Comparison of ENCODE assay signal across 13 cellular contexts in genomic region chr19:888615-889385, GRCh38. TPM values are rescaled to one million over a fixed set of nuclear protein-coding genes. Genes with fewer than 3 reads are reported as not detected.
DNase-seq lines count a peak whose midpoint lies in the region; FAIRE-seq and TF ChIP-seq lines count a peak whose summit lies in the region.
"Had no signal": no experiment of that assay in that cellular context is flagged by ENCODE, and none has a peak within 500 bp of the region (broad histone marks: within the 10 kb centered on the region; RNA-seq: fewer than 3 reads in every experiment).

No MANE protein-coding gene starts in this region.

- peak overlapping the region in 1 of 3 experiments; percentile 13 for H3K27ac Mint-ChIP-seq in nephron

- H3K4me1 ChIP-seq in NT2/D1 (ENCODE audit: insufficient read depth, insufficient read length), result peaks cover 7% of the 10 kb centered on the region
- H3K4me1 ChIP-seq: psoas muscle had no signal

- H3K9me3 ChIP-seq in NT2/D1 (ENCODE audit: insufficient read depth, low read length), result no peaks in the 10 kb centered on the region
- H3K9me3 ChIP-seq: MG63, psoas muscle had no signal

- no peak overlapping the region for H3K4me3 ChIP-seq in NT2/D1 (ENCODE audit: insufficient read length, low read depth)
- H3K4me3 ChIP-seq: MG63, psoas muscle had no signal

- H3K27me3 ChIP-seq in NT2/D1 (ENCODE audit: insufficient read depth, insufficient read length), result no peaks in the 10 kb centered on the region
- H3K27me3 ChIP-seq: MG63 had no signal

- peak; percentile 27 for FAIRE-seq in GM12892 (lab: Jason Lieb, UNC)

- no peaks in the 10 kb centered on the region for H3K9me3 Mint-ChIP-seq in nephron

- peak overlapping the region; percentile 64 for H3K9ac ChIP-seq in NT2/D1 (ENCODE audit: insufficient read length, low read depth)

- DNase-seq in GM12892 (ENCODE audit: insufficient read length), result no peak
- DNase-seq in NT2/D1 (ENCODE audit: low read depth, low spot score), result no peak
- peak; percentile 33 for DNase-seq in activated T-cell treated with anti-CD3 and anti-CD28 coated beads for 48 hours (ENCODE audit: low read depth)
- DNase-seq in NCI-H2081 treated with DMSO at 0.1 percent for 48 hours (lab: John Stamatoyannopoulos, UW), result no peak
- DNase-seq in NCI-H2081 (lab: John Stamatoyannopoulos, UW), result no peak
- DNase-seq in NCI-H1105 (lab: John Stamatoyannopoulos, UW), result no peak
- DNase-seq: amniotic stem cell, cortex of kidney, MG63, midbrain, NCI-H2227 treated with DMSO at 0.1 percent for 48 hours had no signal

- H3K36me3 ChIP-seq in NT2/D1 (ENCODE audit: insufficient read depth, insufficient read length, low read length), result peaks cover 70% of the 10 kb centered on the region

- H3K4me1 Mint-ChIP-seq in nephron, result peaks cover 5% of the 10 kb centered on the region

- H3K36me3 Mint-ChIP-seq in nephron (ENCODE audit: low read depth), result peaks cover 22% of the 10 kb centered on the region

- no peaks in the 10 kb centered on the region for H3K27me3 Mint-ChIP-seq in nephron (ENCODE audit: low read depth)

- TF ChIP-seq POLR2A in GM12892 (IDR thresholded peaks at IDR 0.05; ENCODE audit: low read depth, low read length), result no peak

- H3K4me3 Mint-ChIP-seq in nephron, result peak overlapping the region; percentile 61 to 84 (median 82)

- TF ChIP-seq CTCF in nephron (IDR thresholded peaks at IDR 0.05; ENCODE audit: unreplicated experiment in 3 of 3), result no peak

RNA-seq across cellular contexts. Expression of gene MED16, which starts 4.2 kb away (rescaled TPM):
- 7.4 TPM for polyA plus RNA-seq in GM12892 (2012; ENCODE audit: missing spikeins)

RNA-seq across cellular contexts. Expression of gene RNU6-9, which starts 4.5 kb away (rescaled TPM):
- not detected for polyA plus RNA-seq in GM12892 (2012; ENCODE audit: missing spikeins)
- polyA plus RNA-seq: psoas muscle had no signal

RNA-seq across cellular contexts. Expression of gene R3HDM4, which starts 24.2 kb away (rescaled TPM):
- 25.0 TPM for polyA plus RNA-seq in GM12892 (2012; ENCODE audit: missing spikeins)

RNA-seq across cellular contexts. Expression of gene KISS1R, which starts 28.3 kb away (rescaled TPM):
- polyA plus RNA-seq in GM12892 (2012; ENCODE audit: missing spikeins), result 0.36 TPM

RNA-seq across cellular contexts. Expression of gene CFD, which starts 29.3 kb away (rescaled TPM):
- not detected for polyA plus RNA-seq in GM12892 (2012; ENCODE audit: missing spikeins)
